17 cellular contexts compared by ENCODE assay signal in genomic region chr9:135534826-135535225, GRCh38. TPM values are rescaled to one million over a fixed set of nuclear protein-coding genes. Genes with fewer than 3 reads are reported as not detected.
DNase-seq lines count a peak whose midpoint lies in the region; ATAC-seq and TF ChIP-seq lines count a peak whose summit lies in the region.
"Not testable (repeated sequence)": the region's sequence is repeated elsewhere in the genome, so short reads cannot be mapped to it uniquely, and the experiment has no call there.
"Had no signal": no experiment of that assay in that cellular context is flagged by ENCODE, and none has a peak within 500 bp of the region (broad histone marks: within the 10 kb centered on the region; RNA-seq: fewer than 3 reads in every experiment).

No MANE protein-coding gene starts in this region.

- not testable (repeated sequence) for H2BK120ac ChIP-seq in trophoblast cell (ENCODE audit: insufficient read depth, low read length, poor library complexity)

- TF ChIP-seq EP300 in stomach (IDR thresholded peaks at IDR 0.05): not testable (repeated sequence)

- not testable (repeated sequence) for H3K79me2 ChIP-seq in trophoblast cell (ENCODE audit: control insufficient read depth, insufficient read depth, low read length, poor library complexity)

- peaks cover 9 to 18% (median 13%) of the 10 kb centered on the region in 10 experiments; a peak in 18 of 20 replicates for H3K4me1 ChIP-seq in BLaER1 treated with 17β-estradiol and CSF1 and Interleukin-3, amounts not matched to agents 10 nM and 100 nM
- peaks cover 0 to 15% of the 10 kb centered on the region in 2 experiments for H3K4me1 ChIP-seq in trophoblast cell (ENCODE audit: control insufficient read depth in 1 of 2, insufficient read depth in 2 of 2, low read length in 2 of 2)
- H3K4me1 ChIP-seq in stomach: not testable (repeated sequence)

- H3K4me3 ChIP-seq in AG10803 (ENCODE audit: low read length); BLaER1 treated with 17β-estradiol and CSF1 and Interleukin-3, amounts not matched to agents 10 nM and 100 nM; coronary artery; trophoblast cell (ENCODE audit: low read depth, low read length); stomach: not testable (repeated sequence)

- peak overlapping the region in 8 of 11 experiments; percentile 43 to 72 (median 70); a peak in 14 of 22 replicates for H3K4me2 ChIP-seq in BLaER1 treated with 17β-estradiol and CSF1 and Interleukin-3, amounts not matched to agents 10 nM and 100 nM
- not testable (repeated sequence) for H3K4me2 ChIP-seq in trophoblast cell (ENCODE audit: low read length)

- H2AFZ ChIP-seq in trophoblast cell (ENCODE audit: insufficient read depth, low read length, poor library complexity): not testable (repeated sequence)

- not testable (repeated sequence) for H3K14ac ChIP-seq in trophoblast cell (ENCODE audit: low read length)

- H3K4ac ChIP-seq in trophoblast cell (ENCODE audit: low read depth, low read length): not testable (repeated sequence)

- not testable (repeated sequence) for H4K8ac ChIP-seq in trophoblast cell (ENCODE audit: low read depth, low read length)

- H2BK12ac ChIP-seq in trophoblast cell (ENCODE audit: low read length): peak overlapping the region; percentile 1

- H3K23ac ChIP-seq in trophoblast cell (ENCODE audit: low read length): not testable (repeated sequence)

- H4K12ac ChIP-seq in trophoblast cell (ENCODE audit: low read depth, low read length): not testable (repeated sequence)

- H2BK5ac ChIP-seq in trophoblast cell (ENCODE audit: low read depth, low read length, poor library complexity): not testable (repeated sequence)

- H3K18ac ChIP-seq in trophoblast cell (ENCODE audit: low read length): not testable (repeated sequence)

- H3K9ac ChIP-seq in BLaER1 treated with 17β-estradiol and CSF1 and Interleukin-3, amounts not matched to agents 10 nM and 100 nM; trophoblast cell (ENCODE audit: low read length): not testable (repeated sequence)

- peak overlapping the region; percentile 29 for H4K91ac ChIP-seq in trophoblast cell (ENCODE audit: low read depth, low read length)

- H3K9me3 ChIP-seq in BLaER1 treated with 17β-estradiol and CSF1 and Interleukin-3, amounts not matched to agents 10 nM and 100 nM (replicated peaks in 1 of 11); trophoblast cell (ENCODE audit: insufficient read depth, low read depth, low read length); stomach: not testable (repeated sequence)

- H3K79me1 ChIP-seq in trophoblast cell (ENCODE audit: low read length): not testable (repeated sequence)

- WGBS in trophoblast cell (ENCODE audit: extremely low coverage, insufficient coverage, insufficient read length): no CpG with 5 or more reads among the region's 4 CpGs
- WGBS in stomach, 5 donors: 67 to 81% (median 75%) methylated on average over 4 of the region's 4 CpGs

- peak; percentile 5 for DNase-seq in AG10803 (ENCODE audit: low read depth)
- peak; percentile 28 for DNase-seq in activated CD8-positive, alpha-beta memory T cell treated with anti-CD3 and anti-CD28 coated beads, Interleukin-2, amount 50 U/mL, for 48 hours
- DNase-seq in coronary artery (ENCODE audit: low spot score): peak; percentile 8
- DNase-seq in left lobe of liver (ENCODE audit: low spot score): peak; percentile 7
- not testable (repeated sequence) for DNase-seq in trophoblast cell
- DNase-seq in sciatic nerve (ENCODE audit: low spot score): peak; percentile 12
- DNase-seq in stomach: peak; percentile 10

- intact Hi-C loops in sciatic nerve (cut with DNase I); stomach (cut with DNase I; ENCODE audit: low total_unique reads): not testable (repeated sequence)

- not testable (repeated sequence) for ATAC-seq in left lobe of liver, sciatic nerve

- H3K27ac ChIP-seq in BLaER1 treated with 17β-estradiol and CSF1 and Interleukin-3, amounts not matched to agents 10 nM and 100 nM; coronary artery; trophoblast cell (ENCODE audit: low read depth, low read length); stomach: not testable (repeated sequence)

- H3K36me3 ChIP-seq in BLaER1 treated with 17β-estradiol and CSF1 and Interleukin-3, amounts not matched to agents 10 nM and 100 nM; trophoblast cell (ENCODE audit: control insufficient read depth in 1 of 2, insufficient read depth in 2 of 2, low read length in 2 of 2); stomach: not testable (repeated sequence)

- H3K27me3 ChIP-seq in BLaER1 treated with 17β-estradiol and CSF1 and Interleukin-3, amounts not matched to agents 10 nM and 100 nM: peaks cover 16 to 38% (median 27%) of the 10 kb centered on the region in 11 experiments
- not testable (repeated sequence) for H3K27me3 ChIP-seq in trophoblast cell (ENCODE audit: insufficient read depth, low read length)
- peaks cover 0 to 56% (median 0%) of the 10 kb centered on the region in 3 donors for H3K27me3 ChIP-seq in stomach

- H4K20me1 ChIP-seq in BLaER1 treated with 17β-estradiol and CSF1 and Interleukin-3, amounts not matched to agents 10 nM and 100 nM: not testable (repeated sequence)

- TF ChIP-seq POLR2A in stomach (IDR thresholded peaks at IDR 0.05): not testable (repeated sequence)

- not testable (repeated sequence) for H2AK5ac ChIP-seq in trophoblast cell (ENCODE audit: low read length)

- TF ChIP-seq CTCF in AG10803 (conservative IDR thresholded peaks at IDR 0.05; ENCODE audit: low read length); coronary artery (IDR thresholded peaks at IDR 0.05); stomach (IDR thresholded peaks at IDR 0.05): not testable (repeated sequence)

RNA-seq across cellular contexts. Expression of gene OBP2A, which starts 11.1 kb away (rescaled TPM):
- total RNA-seq in left lobe of liver (not detected), sciatic nerve (not detected), stomach (not detected)
- 0.08 TPM in 1 of 2 replicates, not detected in the other for polyA plus RNA-seq in trophoblast cell (2013)
- polyA plus RNA-seq in stomach: not detected
- total RNA-seq: A172; CD4-positive, alpha-beta memory T cell; CD4-positive, CD25-positive, alpha-beta regulatory T cell; CD8-positive, alpha-beta memory T cell; Daoy; G401; GM12878 had no signal
- polyA plus RNA-seq: A549; CD14-positive monocyte; CD4-positive, alpha-beta memory T cell; CD4-positive, CD25-positive, alpha-beta regulatory T cell; CD8-positive, alpha-beta memory T cell; GM12878 had no signal

RNA-seq across cellular contexts. Expression of gene LCN1, which starts 13.6 kb away (rescaled TPM):
- total RNA-seq in left lobe of liver: not detected
- polyA plus RNA-seq in trophoblast cell (2013): 0.14 and 0.15 TPM in 2 replicates
- not detected for total RNA-seq in sciatic nerve
- total RNA-seq in stomach: not detected
- polyA plus RNA-seq in stomach: not detected
- total RNA-seq: CD4-positive, alpha-beta memory T cell; CD4-positive, CD25-positive, alpha-beta regulatory T cell; CD8-positive, alpha-beta memory T cell; Daoy; G401; GM12878 had no signal
- polyA plus RNA-seq: A549; CD14-positive monocyte; CD4-positive, alpha-beta memory T cell; CD4-positive, CD25-positive, alpha-beta regulatory T cell; CD8-positive, alpha-beta memory T cell; GM12878 had no signal

RNA-seq across cellular contexts. Expression of gene PAEP, which starts 26.7 kb away (rescaled TPM):
- total RNA-seq in left lobe of liver: not detected
- 4.9 and 5.6 TPM in 2 replicates for polyA plus RNA-seq in trophoblast cell (2013)
- total RNA-seq in sciatic nerve: not detected
- total RNA-seq in stomach: not detected
- polyA plus RNA-seq in stomach: not detected
- total RNA-seq: A172; CD4-positive, alpha-beta memory T cell; CD4-positive, CD25-positive, alpha-beta regulatory T cell; CD8-positive, alpha-beta memory T cell; Daoy; G401; GM12878 had no signal
- polyA plus RNA-seq: A549; CD14-positive monocyte; CD4-positive, alpha-beta memory T cell; CD4-positive, CD25-positive, alpha-beta regulatory T cell; CD8-positive, alpha-beta memory T cell; GM12878 had no signal

RNA-seq across cellular contexts. Expression of gene MRPS2, which starts 34.3 kb away (rescaled TPM):
- 30.7 TPM for total RNA-seq in left lobe of liver
- 73.0 and 79.0 TPM in 2 replicates for polyA plus RNA-seq in trophoblast cell (2013)
- 17.5 TPM for total RNA-seq in sciatic nerve
- total RNA-seq in stomach: 10 to 100 TPM in 3 of 5 donors, 1 to 10 TPM in 2; 1.8 to 46.3 (median 36.2) TPM
- polyA plus RNA-seq in stomach: 10 to 100 TPM; 35.7 to 54.7 (median 44.0) TPM

RNA-seq across cellular contexts. Expression of gene PPP1R26, which starts 55.2 kb away (rescaled TPM):
- total RNA-seq in left lobe of liver (7.4 TPM), sciatic nerve (13.9 TPM), stomach (10 to 100 TPM; 11.6 to 22.8 (median 15.4) TPM)
- polyA plus RNA-seq in trophoblast cell (2013): 6.9 and 7.6 TPM in 2 replicates
- 1 to 10 TPM; 5.3 to 7.4 (median 6.8) TPM for polyA plus RNA-seq in stomach
